17 cellular contexts compared by ENCODE assay signal in genomic region chr10:120794390-120794789, GRCh38.
"Had no signal": no experiment of that assay in that cellular context is flagged by ENCODE, and none has a peak within 500 bp of the region (broad histone marks: within the 10 kb centered on the region; RNA-seq: fewer than 3 reads in every experiment).

No MANE protein-coding gene starts in this region.

- H3K27me3 ChIP-seq: heart left ventricle, right lobe of liver, spleen had no signal

- H3K36me3 ChIP-seq: heart left ventricle, prostate gland, right lobe of liver, spleen had no signal

- H3K27ac ChIP-seq: coronary artery, heart left ventricle, parathyroid adenoma, prostate gland, right lobe of liver, spleen had no signal

- H3K4me3 ChIP-seq: coronary artery, heart left ventricle, prostate gland, right lobe of liver, spleen had no signal

- DNase-seq: effector CD8-positive, alpha-beta T cell; foreskin melanocyte; heart left ventricle; hippocampal formation; kidney glomerular epithelial cell; naive B cell; retina; right lobe of liver; spleen; stimulated activated CD4-positive, alpha-beta T cell treated with anti-CD3 and anti-CD28 coated beads, Interleukin-15, amount 100 ng/mL, for 24 hours; stimulated activated CD4-positive, alpha-beta T cell treated with anti-CD3 and anti-CD28 coated beads, Interleukin-1b, Interleukin-23, amount 100 ng/mL, for 48 hours; stimulated activated CD4-positive, alpha-beta T cell treated with anti-CD3 and anti-CD28 coated beads, Interleukin-4, amount 100 ng/mL, for 24 hours; trophoblast cell had no signal

- H2AFZ ChIP-seq: parathyroid adenoma had no signal

- H3K9me3 ChIP-seq: heart left ventricle, prostate gland, right lobe of liver, spleen had no signal

- H3K4me1 ChIP-seq: parathyroid adenoma, prostate gland, right lobe of liver had no signal

- ATAC-seq: heart left ventricle; right lobe of liver; stimulated activated memory B cell treated with anti-CD40 and anti-IgM and Interleukin-4, amounts not matched to agents 10 μg/mL and 1 μg/mL and 100 μg/mL, for 72 hours had no signal

- H3K9ac ChIP-seq: parathyroid adenoma had no signal

- H3K79me2 ChIP-seq: parathyroid adenoma had no signal
